Comparison of ENCODE assay signal across 1 cellular context in the genomic region with DNA sequence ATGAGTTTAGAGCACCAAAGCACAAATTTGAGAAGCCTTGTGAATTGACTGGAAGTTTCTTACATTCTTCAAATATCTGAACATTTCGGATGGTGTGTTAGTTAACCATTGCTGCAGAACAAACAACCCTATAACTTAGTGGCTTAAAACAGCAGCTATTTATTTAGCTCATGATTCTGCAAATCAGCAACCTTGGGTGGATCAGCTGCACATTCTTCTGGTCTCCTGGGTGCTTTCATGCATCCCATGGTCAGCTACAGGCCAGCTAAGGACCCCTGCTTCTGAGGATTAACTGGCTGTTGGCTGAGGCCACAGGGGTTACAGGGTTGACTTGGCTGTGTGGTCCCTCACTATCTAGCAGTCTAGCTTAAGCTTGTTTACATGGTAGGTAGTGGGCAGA.
TF ChIP-seq lines count a peak whose summit lies in the region.

No MANE protein-coding gene starts in this region.

TF ChIP-seq in H1, 55 proteins besides CTCF, POLR2A, EP300 and RAD21:
- TF ChIP-seq, protein P1, sequence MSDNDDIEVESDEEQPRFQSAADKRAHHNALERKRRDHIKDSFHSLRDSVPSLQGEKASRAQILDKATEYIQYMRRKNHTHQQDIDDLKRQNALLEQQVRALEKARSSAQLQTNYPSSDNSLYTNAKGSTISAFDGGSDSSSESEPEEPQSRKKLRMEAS (IDR thresholded peaks at IDR 0.05), result no peak
